Comparison of ENCODE assay signal across 9 cellular contexts in the genomic region with DNA sequence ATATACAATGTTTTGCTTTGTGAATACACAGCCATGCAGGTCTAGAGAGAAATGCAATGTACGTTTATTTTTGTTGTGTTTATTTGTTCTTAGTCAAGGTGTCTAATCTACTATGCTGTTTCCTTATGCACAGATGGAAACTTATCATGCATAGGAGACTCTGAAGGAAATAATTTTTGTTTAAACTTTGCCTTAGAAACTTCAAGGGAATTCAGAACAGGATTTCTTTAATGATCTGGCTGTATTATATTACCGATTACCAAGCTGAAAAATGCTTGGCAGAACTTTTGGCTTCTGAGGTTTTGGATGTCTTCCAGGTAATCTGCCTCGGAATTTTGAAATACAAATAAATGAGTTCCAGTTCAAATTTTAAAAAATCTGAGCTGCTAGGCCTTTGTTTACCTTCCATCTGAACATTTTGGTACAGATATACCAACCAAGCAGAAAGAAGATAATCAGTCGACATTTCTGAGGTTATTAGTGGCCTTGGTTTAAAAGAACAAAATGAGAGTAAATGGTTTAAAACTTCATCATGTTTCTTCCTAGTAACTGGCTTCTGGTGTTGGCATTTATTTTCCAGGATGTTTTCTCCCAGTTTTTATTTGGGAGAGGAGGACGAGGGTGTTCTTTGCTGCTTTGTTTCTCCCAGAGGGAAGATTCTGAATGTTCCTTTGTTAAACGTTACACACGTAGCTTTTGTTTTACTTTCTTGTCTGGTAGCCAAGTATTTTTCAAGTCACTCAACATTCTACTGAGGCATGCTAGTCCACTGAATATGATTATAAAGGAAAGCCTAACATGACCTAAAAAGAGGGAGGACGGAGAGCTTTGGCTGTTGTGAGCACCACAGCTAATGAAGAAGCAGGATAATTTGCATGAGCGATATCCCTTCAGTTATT.
DNase-seq lines count a peak whose midpoint lies in the region; ATAC-seq and TF ChIP-seq lines count a peak whose summit lies in the region.
"Had no signal": no experiment of that assay in that cellular context is flagged by ENCODE, and none has a peak within 500 bp of the region (broad histone marks: within the 10 kb centered on the region; RNA-seq: fewer than 3 reads in every experiment).

No MANE protein-coding gene starts in this region.

- TF ChIP-seq CTCF in right lobe of liver (IDR thresholded peaks at IDR 0.05): no peak

- DNase-seq in LHCN-M2 (ENCODE audit: low read depth): peak; percentile 74
- peak in 3 of 61 donors; percentile 10 to 40 (median 17) for DNase-seq in caudate nucleus (lab: John Stamatoyannopoulos, UW)
- no peak for DNase-seq in right lobe of liver
- no peak for DNase-seq in activated CD8-positive, alpha-beta T cell treated with anti-CD3 and anti-CD28 coated beads, Interleukin-2, amount 10 ng/mL, durations not matched to agents 7 days and 5 days
- DNase-seq: SHP77; stimulated activated naive CD4-positive, alpha-beta T cell treated with Interleukin-2 at 50 U/mL for 16 hours had no signal

- H3K4me3 ChIP-seq in right lobe of liver (no peak overlapping the region), thymus (ENCODE audit: low read length) (no peak overlapping the region)

- peaks cover 0 to 45% (median 9%) of the 10 kb centered on the region in 4 donors for H3K4me1 ChIP-seq in right lobe of liver
- H3K4me1 ChIP-seq in thymus (ENCODE audit: control insufficient read depth, insufficient read depth, low read length): no peaks in the 10 kb centered on the region

- intact Hi-C loops in right lobe of liver (cut with DNase I): no loop called here

- H3K27me3 ChIP-seq in right lobe of liver (no peaks in the 10 kb centered on the region), thymus (ENCODE audit: control insufficient read depth, insufficient read depth) (no peaks in the 10 kb centered on the region)

- H3K27ac Mint-ChIP-seq in activated CD8-positive, alpha-beta T cell treated with anti-CD3 and anti-CD28 coated beads, Interleukin-2, amount 10 ng/mL, durations not matched to agents 7 days and 5 days: no peak overlapping the region

- peaks cover 12% of the 10 kb centered on the region for H3K4me1 Mint-ChIP-seq in activated CD8-positive, alpha-beta T cell treated with anti-CD3 and anti-CD28 coated beads, Interleukin-2, amount 10 ng/mL, durations not matched to agents 7 days and 5 days (ENCODE audit: low read depth)

- H3K4me3 Mint-ChIP-seq in activated CD8-positive, alpha-beta T cell treated with anti-CD3 and anti-CD28 coated beads, Interleukin-2, amount 10 ng/mL, durations not matched to agents 7 days and 5 days: no peak overlapping the region

- no peaks in the 10 kb centered on the region for H3K27me3 Mint-ChIP-seq in activated CD8-positive, alpha-beta T cell treated with anti-CD3 and anti-CD28 coated beads, Interleukin-2, amount 10 ng/mL, durations not matched to agents 7 days and 5 days (ENCODE audit: low read depth)

- ATAC-seq in right lobe of liver: peak; percentile 6 to 51 (median 10)
- ATAC-seq in HG03135 (IDR thresholded peaks at IDR 0.05; ENCODE audit: unreplicated experiment): no peak
- no peak for ATAC-seq in activated CD8-positive, alpha-beta T cell treated with anti-CD3 and anti-CD28 coated beads, Interleukin-2, amount 10 ng/mL, durations not matched to agents 7 days and 5 days
- no peak for ATAC-seq in GM21367 (IDR thresholded peaks at IDR 0.05; ENCODE audit: unreplicated experiment)

- POLR2A ChIA-PET in activated CD8-positive, alpha-beta T cell treated with anti-CD3 and anti-CD28 coated beads, Interleukin-2, amount 10 ng/mL, durations not matched to agents 7 days and 5 days (lab: Charles Lee): no interaction called here

- H3K9me3 Mint-ChIP-seq in activated CD8-positive, alpha-beta T cell treated with anti-CD3 and anti-CD28 coated beads, Interleukin-2, amount 10 ng/mL, durations not matched to agents 7 days and 5 days (ENCODE audit: insufficient read depth): no peaks in the 10 kb centered on the region

- H3K36me3 ChIP-seq in right lobe of liver (no peaks in the 10 kb centered on the region), thymus (ENCODE audit: control insufficient read depth, insufficient read depth) (no peaks in the 10 kb centered on the region)

- H3K27ac ChIP-seq in caudate nucleus (ENCODE audit: low read depth, low read length): peak overlapping the region; percentile 92
- peak overlapping the region; percentile 16 to 37 (median 32) for H3K27ac ChIP-seq in right lobe of liver
- H3K27ac ChIP-seq in thymus (ENCODE audit: low read depth): peak overlapping the region; percentile 37

- CTCF ChIA-PET in activated CD8-positive, alpha-beta T cell treated with anti-CD3 and anti-CD28 coated beads, Interleukin-2, amount 10 ng/mL, durations not matched to agents 7 days and 5 days (lab: Charles Lee): no interaction called here

- no peak for TF ChIP-seq POLR2A in right lobe of liver (IDR thresholded peaks at IDR 0.05)

- H3K36me3 Mint-ChIP-seq in activated CD8-positive, alpha-beta T cell treated with anti-CD3 and anti-CD28 coated beads, Interleukin-2, amount 10 ng/mL, durations not matched to agents 7 days and 5 days (ENCODE audit: low read depth): peaks cover 5% of the 10 kb centered on the region

- H3K9me3 ChIP-seq in right lobe of liver (no peaks in the 10 kb centered on the region), thymus (ENCODE audit: control insufficient read depth) (no peaks in the 10 kb centered on the region)

- WGBS in right lobe of liver (ENCODE audit: insufficient coverage, low coverage, low lambda C conversion rate, missing lambda C conversion rate): 15% methylated on average over 9 of the region's 9 CpGs
- WGBS in thymus: 84% methylated on average over 9 of the region's 9 CpGs

Comparison
In these comparisons a context has a peak if more than half of its experiments do, and no peak if none do; other contexts are left out.
1. H3K27ac ChIP-seq: peak in every context shown above with its lines; median percentile 92 in caudate nucleus; 37 in thymus; 32 in right lobe of liver.
2. ATAC-seq: peak in right lobe of liver (4 of 4); none in HG03135 (single experiment), activated CD8-positive, alpha-beta T cell treated with anti-CD3 and anti-CD28 coated beads, Interleukin-2, amount 10 ng/mL, durations not matched to agents 7 days and 5 days (single experiment) and GM21367 (single experiment).